In genomic region chr4:76435689-76436176, GRCh38 we compare ENCODE assay signal across 12 cellular contexts. TPM values are rescaled to one million over a fixed set of nuclear protein-coding genes. Genes with fewer than 3 reads are reported as not detected.
A peak's percentile ranks its signal among the peaks of the same experiment; 100 is the strongest.
DNase-seq lines count a peak whose midpoint lies in the region; ATAC-seq and TF ChIP-seq lines count a peak whose summit lies in the region.
"Had no signal": no experiment of that assay in that cellular context is flagged by ENCODE, and none has a peak within 500 bp of the region (broad histone marks: within the 10 kb centered on the region; RNA-seq: fewer than 3 reads in every experiment).

No MANE protein-coding gene starts in this region.

- H3K36me3 ChIP-seq in HUES6 (ENCODE audit: control insufficient read depth, insufficient read depth, low read length) = no peaks in the 10 kb centered on the region
- peaks cover 19% of the 10 kb centered on the region for H3K36me3 ChIP-seq in ectodermal cell (ENCODE audit: control insufficient read depth, insufficient read depth, low read length)
- no peaks in the 10 kb centered on the region for H3K36me3 ChIP-seq in left lung
- H3K36me3 ChIP-seq in suprapubic skin = no peaks in the 10 kb centered on the region
- H3K36me3 ChIP-seq: colonic mucosa had no signal

- H3K9ac ChIP-seq in HUES6 (ENCODE audit: low read length) = peak overlapping the region; percentile 68

- ATAC-seq in left lung (peak; percentile 33), GM18870 (IDR thresholded peaks at IDR 0.05; ENCODE audit: unreplicated experiment) (no peak)

- DNase-seq in left lung = no peak
- DNase-seq in suprapubic skin (ENCODE audit: low spot score in 2 of 2) = no peak
- no peak for DNase-seq in NCI-H187 treated with DMSO at 0.1 percent for 48 hours (lab: John Stamatoyannopoulos, UW)
- no peak for DNase-seq in head of caudate nucleus
- no peak for DNase-seq in activated effector memory CD4-positive, alpha-beta T cell treated with Interleukin-2 at 50 U/mL for 16 hours
- DNase-seq: activated CD8-positive, alpha-beta memory T cell treated with anti-CD3 and anti-CD28 coated beads, Interleukin-2, amount 50 U/mL, for 4 hours; colonic mucosa; NCI-H774 had no signal

- H3K4me3 ChIP-seq in HUES6 (ENCODE audit: low read depth, low read length) (peak overlapping the region; percentile 60), ectodermal cell (ENCODE audit: insufficient read depth, low read depth, low read length) (peak overlapping the region; percentile 50), left lung (peak overlapping the region; percentile 6 to 19), suprapubic skin (peak overlapping the region; percentile 34)
- H3K4me3 ChIP-seq: colonic mucosa had no signal

- H3K27me3 ChIP-seq in HUES6 (ENCODE audit: control insufficient read depth, insufficient read depth, low read length) (no peaks in the 10 kb centered on the region), ectodermal cell (ENCODE audit: control insufficient read depth, insufficient read depth, low read length, poor library complexity, severe bottlenecking) (no peaks in the 10 kb centered on the region), left lung (peaks cover 0 to 25% of the 10 kb centered on the region in 2 donors), suprapubic skin (no peaks in the 10 kb centered on the region)
- H3K27me3 ChIP-seq: colonic mucosa had no signal

- TF ChIP-seq EP300 in suprapubic skin (IDR thresholded peaks at IDR 0.05) = no peak

- 2 to 6% methylated on average over 5 of the region's 5 CpGs for WGBS in ectodermal cell, 2 experiments
- 32% methylated on average over 5 of the region's 5 CpGs for WGBS in suprapubic skin

- peak overlapping the region; percentile 90 for H3K27ac ChIP-seq in HUES6 (ENCODE audit: low read depth, low read length)
- H3K27ac ChIP-seq in ectodermal cell (ENCODE audit: insufficient read depth, low read depth, low read length, poor library complexity, severe bottlenecking) = peak overlapping the region; percentile 95
- peak overlapping the region; percentile 42 to 46 for H3K27ac ChIP-seq in left lung
- peak overlapping the region; percentile 67 for H3K27ac ChIP-seq in suprapubic skin
- H3K27ac ChIP-seq: colonic mucosa had no signal

- no peak for TF ChIP-seq CTCF in left lung (IDR thresholded peaks at IDR 0.05)
- no peak for TF ChIP-seq CTCF in suprapubic skin (IDR thresholded peaks at IDR 0.05)

- H3K4me1 ChIP-seq in HUES6 (ENCODE audit: control insufficient read depth, insufficient read depth, low read length) = peaks cover 34% of the 10 kb centered on the region
- H3K4me1 ChIP-seq in ectodermal cell (ENCODE audit: control insufficient read depth, insufficient read depth, low read length) = peaks cover 18% of the 10 kb centered on the region
- H3K4me1 ChIP-seq in left lung = no peaks in the 10 kb centered on the region
- H3K4me1 ChIP-seq in suprapubic skin = peaks cover 17% of the 10 kb centered on the region
- H3K4me1 ChIP-seq: colonic mucosa had no signal

- H3K9me3 ChIP-seq in HUES6 (ENCODE audit: control insufficient read depth, insufficient read depth, low read depth, low read length) (peaks cover 5% of the 10 kb centered on the region; the same call in 1 of the 2 replicates), ectodermal cell (ENCODE audit: control insufficient read depth, low read length) (no peaks in the 10 kb centered on the region), left lung (no peaks in the 10 kb centered on the region), suprapubic skin (no peaks in the 10 kb centered on the region)
- H3K9me3 ChIP-seq: colonic mucosa had no signal

- TF ChIP-seq POLR2A in suprapubic skin (IDR thresholded peaks at IDR 0.05) = no peak

- intact Hi-C loops in left lung (cut with DNase I) (no loop called here), head of caudate nucleus (cut with DNase I) (loop anchor here (5.0 kb wide), 1 partner anchor 62 kb away; no protein-coding TSS in a partner anchor)

RNA-seq across cellular contexts. Expression of gene SHROOM3, which starts 0.7 kb away (rescaled TPM):
- 45.6 TPM for polyA plus RNA-seq in ectodermal cell (2013, experiment 1 of 4)
- polyA plus RNA-seq in ectodermal cell (2013, experiment 2 of 4) = 45.1 TPM
- polyA plus RNA-seq in ectodermal cell (2013, experiment 3 of 4) = 36.5 TPM
- polyA plus RNA-seq in ectodermal cell (2013, experiment 4 of 4) = 41.5 TPM
- 10 to 100 TPM; 46.4 to 96.9 TPM for total RNA-seq in left lung
- total RNA-seq in suprapubic skin = 10 to 100 TPM; 25.7 to 41.4 (median 29.8) TPM

RNA-seq across cellular contexts. Expression of gene CCDC158, which starts 14.8 kb away (rescaled TPM):
- not detected for polyA plus RNA-seq in ectodermal cell (2013, experiment 1 of 4)
- polyA plus RNA-seq in ectodermal cell (2013, experiment 2 of 4) = not detected
- polyA plus RNA-seq in ectodermal cell (2013, experiment 3 of 4) = not detected
- not detected for polyA plus RNA-seq in ectodermal cell (2013, experiment 4 of 4)
- total RNA-seq in left lung (under 1 TPM; 0.47 to 0.61 TPM), suprapubic skin (under 1 TPM in 1 of 4 donors, not detected in 3; 0.72 TPM)
- total RNA-seq: colonic mucosa, pulmonary artery endothelial cell had no signal

Comparison
In these comparisons a context has a peak if more than half of its experiments do, and no peak if none do; other contexts are left out.
1. H3K27ac ChIP-seq: peak in every context shown above with its lines; median percentile 95 in ectodermal cell; 90 in HUES6; 67 in suprapubic skin; 44 in left lung.